In genomic region chr1:38860464-38860816, GRCh38 we compare ENCODE assay signal across 9 cellular contexts. TPM values are rescaled to one million over a fixed set of nuclear protein-coding genes. Genes with fewer than 3 reads are reported as not detected.
A peak's percentile ranks its signal among the peaks of the same experiment; 100 is the strongest.
DNase-seq lines count a peak whose midpoint lies in the region; ATAC-seq and TF ChIP-seq lines count a peak whose summit lies in the region.
"Had no signal": no experiment of that assay in that cellular context is flagged by ENCODE, and none has a peak within 500 bp of the region (broad histone marks: within the 10 kb centered on the region; RNA-seq: fewer than 3 reads in every experiment).

No MANE protein-coding gene starts in this region.

- TF ChIP-seq CTCF in GM12865 (IDR thresholded peaks at IDR 0.05; ENCODE audit: insufficient read depth, low read depth, low read length, missing control alignments) (no peak), retinal pigment epithelial cell (conservative IDR thresholded peaks at IDR 0.05; ENCODE audit: low read depth, low read length) (no peak)

- H3K4me1 ChIP-seq in SJCRH30: 0 out of 2 replicates have a peak, but pooled peaks cover 2% of the 10 kb centered on the region

- DNase-seq in GM12865 (ENCODE audit: low read depth): no peak
- DNase-seq in SJCRH30: no peak
- DNase-seq in fibroblast of peridontal ligament (ENCODE audit: extremely low read depth): peak; percentile 21
- no peak for DNase-seq in retinal pigment epithelial cell (ENCODE audit: low read depth)
- DNase-seq in NCI-H187 (lab: John Stamatoyannopoulos, UW): no peak
- DNase-seq in amniotic stem cell (lab: John Stamatoyannopoulos, UW): no peak
- no peak for DNase-seq in GF-D8 (lab: John Stamatoyannopoulos, UW)

- peaks cover 34% of the 10 kb centered on the region for H3K36me3 ChIP-seq in SJCRH30

- H3K27ac ChIP-seq in SJCRH30: no peak overlapping the region

- no peaks in the 10 kb centered on the region for H3K9me3 ChIP-seq in SJCRH30 (replicated peaks)

- H3K4me3 ChIP-seq in GM12865 (ENCODE audit: low read depth, low read length): peak overlapping the region; percentile 89
- H3K4me3 ChIP-seq in SJCRH30: peak overlapping the region; percentile 69
- H3K4me3 ChIP-seq in retinal pigment epithelial cell (ENCODE audit: low read length): peak overlapping the region; percentile 98

- no peaks in the 10 kb centered on the region for H3K27me3 ChIP-seq in SJCRH30

- ATAC-seq in GM18505 (IDR thresholded peaks at IDR 0.05; ENCODE audit: unreplicated experiment): no peak

- TF ChIP-seq POLR2A in GM18505 (IDR thresholded peaks at IDR 0.05; ENCODE audit: borderline replicate concordance, extremely low read depth, insufficient read depth, insufficient read length): no peak

RNA-seq across cellular contexts. Expression of gene RRAGC, which starts 0.9 kb away (rescaled TPM):
- total RNA-seq in SJCRH30 (2014; rRNA removed; shearing (Covaris generic)): 11.9 and 13.6 TPM in 2 replicates

RNA-seq across cellular contexts. Expression of gene MYCBP, which starts 12.7 kb away (rescaled TPM):
- total RNA-seq in SJCRH30 (2014; rRNA removed; shearing (Covaris generic)): 41.1 and 41.2 TPM in 2 replicates

RNA-seq across cellular contexts. Expression of gene GJA9, which starts 20.9 kb away (rescaled TPM):
- not detected in 2 replicates for total RNA-seq in SJCRH30 (2014; rRNA removed; shearing (Covaris generic))
- total RNA-seq: activated CD8-positive, alpha-beta memory T cell treated with anti-CD3 and anti-CD28 coated beads for 36 hours had no signal
